Comparison of ENCODE assay signal across 8 cellular contexts in the genomic region with DNA sequence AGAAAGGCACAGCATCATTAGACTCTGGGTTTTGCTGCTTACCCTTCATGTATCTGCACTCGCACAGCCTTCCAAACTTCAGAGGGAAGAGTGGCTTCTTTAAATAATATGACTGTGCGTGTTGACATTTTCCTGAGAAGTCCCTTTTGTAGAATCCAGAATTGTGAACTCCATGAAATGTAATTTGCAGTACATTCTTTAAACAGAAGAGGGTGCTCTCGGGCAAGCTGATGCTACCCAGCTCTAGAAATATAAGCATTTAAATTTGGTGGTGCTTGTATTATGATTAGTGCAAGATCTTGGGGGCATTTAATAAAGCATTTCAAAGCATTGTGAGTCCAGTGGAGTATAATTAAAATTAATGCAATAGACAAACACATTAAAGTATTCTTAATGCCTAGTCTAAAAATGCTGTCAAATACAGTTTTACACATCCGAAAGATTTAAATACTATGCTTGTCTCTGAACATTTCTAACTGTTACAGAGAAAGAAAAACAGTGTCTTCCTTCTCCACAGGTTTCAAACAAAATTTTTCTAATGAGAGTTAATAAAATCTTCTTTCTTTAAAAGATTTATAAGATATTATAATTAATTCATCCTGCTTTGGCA. TPM values are rescaled to one million over a fixed set of nuclear protein-coding genes. Genes with fewer than 3 reads are reported as not detected.
DNase-seq lines count a peak whose midpoint lies in the region; ATAC-seq, FAIRE-seq and TF ChIP-seq lines count a peak whose summit lies in the region.

No MANE protein-coding gene starts in this region.

- WGBS in heart right ventricle, 2 donors = 31 to 37% methylated on average over 4 of the region's 4 CpGs

- peak; percentile 88 for FAIRE-seq in TTC549 (lab: Jason Lieb, UNC)

- intact Hi-C loops in heart right ventricle (cut with DNase I) (loop anchor here in 4 of 10 donors (5.0 to 10.0 kb wide), 3 partner anchors 127 to 1894 kb away; no protein-coding TSS in a partner anchor), posterior vena cava (cut with DNase I) (no loop called here)

- H3K4me3 ChIP-seq in ACC112 (ENCODE audit: low read depth, low read length) (no peak overlapping the region), GM12865 (ENCODE audit: low read depth, low read length) (no peak overlapping the region), heart right ventricle (no peak overlapping the region)

- DNase-seq in GM12865 (ENCODE audit: low read depth) (peak; percentile 37), NCI-H1092 treated with DMSO at 0.1 percent for 48 hours (lab: John Stamatoyannopoulos, UW) (peak; percentile 36), heart right ventricle (no peak), superior temporal gyrus (ENCODE audit: extremely low spot score) (peak; percentile 91), posterior vena cava (ENCODE audit: low spot score) (no peak)

- H3K36me3 ChIP-seq in ACC112 (ENCODE audit: insufficient read depth, low read length) (no peaks in the 10 kb centered on the region), heart right ventricle (peaks cover 0 to 31% (median 5%) of the 10 kb centered on the region in 9 donors)

- H3K79me2 ChIP-seq in ACC112 (ENCODE audit: control insufficient read depth, insufficient read depth, low read length, unreplicated experiment) = no peaks in the 10 kb centered on the region

- ATAC-seq in heart right ventricle = peak in 3 of 8 donors; percentile 42 to 61 (median 55)
- no peak for ATAC-seq in GM18519 (IDR thresholded peaks at IDR 0.05; ENCODE audit: low FRiP score, unreplicated experiment)

- H3K4me1 ChIP-seq in ACC112 (ENCODE audit: control insufficient read depth, insufficient read depth, low read length, unreplicated experiment) = peaks cover 14% of the 10 kb centered on the region
- no peaks in the 10 kb centered on the region for H3K4me1 ChIP-seq in heart right ventricle

- TF ChIP-seq CTCF in GM12865 (IDR thresholded peaks at IDR 0.05; ENCODE audit: insufficient read depth, low read depth, low read length, missing control alignments) (peak; percentile 64), heart right ventricle (IDR thresholded peaks at IDR 0.05) (peak; percentile 29 to 79 (median 73))

- no peaks in the 10 kb centered on the region for H3K27me3 ChIP-seq in ACC112 (ENCODE audit: insufficient read depth, low read length)
- no peaks in the 10 kb centered on the region for H3K27me3 ChIP-seq in heart right ventricle

- no peak overlapping the region for H2AFZ ChIP-seq in ACC112 (ENCODE audit: low read length, unreplicated experiment)

- H3K27ac ChIP-seq in ACC112 (ENCODE audit: low read depth, low read length) = peak overlapping the region; percentile 53
- no peak overlapping the region for H3K27ac ChIP-seq in heart right ventricle

- H3K9me3 ChIP-seq in heart right ventricle = no peaks in the 10 kb centered on the region

RNA-seq across cellular contexts. Expression of a gene that starts 17.3 kb away (rescaled TPM):
- total RNA-seq in heart right ventricle = not detected
- under 1 TPM; 0.22 to 0.43 TPM for polyA plus RNA-seq in heart right ventricle
- total RNA-seq in posterior vena cava = 1 to 10 TPM in 1 of 2 donors, not detected in 1; 7.4 TPM

Comparison
In these comparisons a context has a peak if more than half of its experiments do, and no peak if none do; other contexts are left out.
1. DNase-seq: peak in GM12865 (single experiment), NCI-H1092 treated with DMSO at 0.1 percent for 48 hours (single experiment) and superior temporal gyrus (single experiment); none in heart right ventricle (0 of 2) and posterior vena cava (single experiment).